In the genomic region with DNA sequence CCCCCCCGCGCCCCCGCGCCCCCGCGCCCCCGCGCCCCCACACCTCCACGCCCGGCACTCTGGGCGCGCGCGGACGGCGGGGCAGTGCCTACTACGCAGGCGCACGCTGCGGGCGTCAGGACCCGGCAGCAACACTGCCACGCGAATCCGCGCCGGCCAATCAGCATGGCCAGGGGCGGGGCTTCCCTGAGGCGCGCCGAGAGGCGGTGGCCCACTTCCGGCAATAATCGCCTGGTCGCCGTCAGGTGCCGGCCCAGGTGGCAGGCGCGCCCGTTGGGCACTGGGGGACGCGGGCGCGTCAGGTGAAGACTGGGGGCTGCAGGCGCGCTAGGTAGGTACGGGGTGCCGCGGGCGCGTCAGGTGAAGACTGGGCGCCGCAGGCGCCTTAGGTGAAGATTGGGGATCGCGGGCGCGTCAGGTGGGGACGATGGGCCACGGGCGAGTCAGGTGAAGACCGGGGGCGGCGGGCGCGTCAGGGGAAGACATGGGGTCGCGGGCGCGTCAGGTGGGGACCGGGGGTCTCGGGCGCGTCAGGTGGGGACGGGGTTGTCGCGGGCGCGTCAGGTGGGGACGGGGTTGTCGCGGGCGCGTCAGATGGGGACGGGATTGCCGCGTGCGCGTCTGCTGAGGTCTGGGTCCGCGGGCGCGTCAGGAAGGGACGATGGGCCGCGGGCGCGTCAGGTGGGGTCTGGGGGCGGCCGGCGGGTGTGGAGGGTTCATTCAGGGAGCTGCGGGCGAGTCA, we compare ENCODE assay signal across 7 cellular contexts.
DNase-seq lines count a peak whose midpoint lies in the region; ATAC-seq, FAIRE-seq and TF ChIP-seq lines count a peak whose summit lies in the region.

No MANE protein-coding gene starts in this region.

- intact Hi-C loops in ascending aorta (cut with DNase I), result no loop called here

- ATAC-seq in HG02938 (IDR thresholded peaks at IDR 0.05; ENCODE audit: unreplicated experiment), result peak; percentile 78

- H2AFZ ChIP-seq in hepatocyte, result peak overlapping the region; percentile 98

- DNase-seq in GM18507 (ENCODE audit: extremely low spot score, insufficient read length, low read depth) (peak; percentile 85), NCI-H1694 treated with DMSO at 0.1 percent for 48 hours (lab: John Stamatoyannopoulos, UW) (peak; percentile 70), T-helper 2 cell (peak; percentile 87 to 94 (median 90)), ascending aorta (ENCODE audit: low spot score in 2 of 2) (peak; percentile 64 to 94), hepatocyte (ENCODE audit: low spot score) (peak; percentile 95), retina (peak; percentile 87)

- H3K36me3 ChIP-seq in ascending aorta, result no peaks in the 10 kb centered on the region
- H3K36me3 ChIP-seq in hepatocyte (replicated peaks; ENCODE audit: insufficient read depth, low read depth), result no peaks in the 10 kb centered on the region

- no peaks in the 10 kb centered on the region for H4K20me1 ChIP-seq in hepatocyte (ENCODE audit: insufficient read depth, poor library complexity, severe bottlenecking)

- H3K4me1 ChIP-seq in ascending aorta (peaks cover 0 to 5% of the 10 kb centered on the region in 2 donors), hepatocyte (ENCODE audit: insufficient read depth) (no peaks in the 10 kb centered on the region)

- H3K4me2 ChIP-seq in hepatocyte, result peak overlapping the region; percentile 81

- no peaks in the 10 kb centered on the region for H3K27me3 ChIP-seq in ascending aorta
- no peaks in the 10 kb centered on the region for H3K27me3 ChIP-seq in hepatocyte

- no peaks in the 10 kb centered on the region for H3K9me2 ChIP-seq in hepatocyte (replicated peaks; ENCODE audit: insufficient read depth)

- peak overlapping the region; percentile 46 to 49 for H3K27ac ChIP-seq in ascending aorta
- H3K27ac ChIP-seq in hepatocyte, result peak overlapping the region; percentile 66

- peaks cover 34% of the 10 kb centered on the region for H3K79me2 ChIP-seq in hepatocyte

- under 1% methylated on average over 45 of the region's 103 CpGs for WGBS in hepatocyte (ENCODE audit: low lambda C conversion rate, missing lambda C conversion rate)

- H3K9me3 ChIP-seq in ascending aorta, result no peaks in the 10 kb centered on the region
- H3K9me3 ChIP-seq in hepatocyte (ENCODE audit: low read depth), result no peaks in the 10 kb centered on the region

- H3K4me3 ChIP-seq in ascending aorta (peak overlapping the region; percentile 97 to 100), hepatocyte (peak overlapping the region; percentile 95)

- FAIRE-seq in GM18507 (lab: Jason Lieb, UNC), result peak; percentile 85

- no peak for TF ChIP-seq CTCF in ascending aorta (IDR thresholded peaks at IDR 0.05)
- TF ChIP-seq CTCF in hepatocyte (IDR thresholded peaks at IDR 0.05; ENCODE audit: poor library complexity), result no peak

Comparison
In these comparisons a context has a peak if more than half of its experiments do, and no peak if none do; other contexts are left out.
1. Peak in every context shown above with its lines: DNase-seq, ATAC-seq, H3K4me3 ChIP-seq and H3K27ac ChIP-seq.